ENCODE assay signal across 1 cellular context in the genomic region with DNA sequence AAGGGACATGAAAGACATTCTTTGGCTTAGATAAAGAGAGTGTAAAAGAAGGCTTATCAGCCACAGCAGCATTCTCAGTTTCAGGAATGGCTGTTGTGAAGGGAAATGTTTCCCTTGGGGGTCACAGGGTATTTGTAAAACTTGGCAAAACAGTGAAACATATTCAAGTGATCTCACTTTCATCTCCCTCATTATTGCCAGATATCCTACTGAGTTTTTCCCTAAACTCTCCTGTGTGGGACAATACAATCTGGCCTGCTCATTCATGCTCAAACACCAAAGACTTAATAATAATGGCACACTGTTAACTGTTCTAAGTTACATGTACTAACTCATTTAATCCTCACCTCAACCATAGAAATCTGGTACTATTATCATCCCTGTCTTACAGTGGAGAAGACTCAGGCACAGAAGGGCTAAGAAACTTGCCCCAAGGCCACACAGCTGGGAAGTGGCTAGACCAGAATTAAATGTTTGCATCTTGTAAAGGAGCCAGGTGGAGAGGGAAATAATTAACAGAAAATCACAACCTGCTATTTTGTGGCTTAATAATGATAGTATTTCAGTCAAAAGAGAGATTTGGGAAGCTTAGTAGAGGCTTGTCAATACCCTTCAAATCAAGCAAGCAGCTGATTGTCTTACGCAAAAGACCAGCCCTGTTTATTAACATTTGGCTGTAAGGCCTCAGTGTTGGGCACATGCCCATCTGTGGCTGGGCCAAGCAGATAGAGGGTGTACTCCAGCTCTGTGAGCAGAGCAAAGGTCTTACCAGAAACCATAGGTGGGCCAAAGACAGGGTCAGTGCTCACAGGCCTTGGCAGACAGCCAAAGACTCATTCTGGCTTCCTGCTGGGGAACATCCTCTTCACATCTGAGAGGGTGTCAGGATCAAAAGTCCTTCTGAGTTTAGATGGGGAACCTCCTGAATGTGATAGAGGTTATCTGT.
TF ChIP-seq lines count a peak whose summit lies in the region.

No MANE protein-coding gene starts in this region.

TF ChIP-seq in HepG2, 621 proteins besides CTCF, POLR2A, EP300 and RAD21 (continued from another document and continues in another):
- TF ChIP-seq, protein P1, sequence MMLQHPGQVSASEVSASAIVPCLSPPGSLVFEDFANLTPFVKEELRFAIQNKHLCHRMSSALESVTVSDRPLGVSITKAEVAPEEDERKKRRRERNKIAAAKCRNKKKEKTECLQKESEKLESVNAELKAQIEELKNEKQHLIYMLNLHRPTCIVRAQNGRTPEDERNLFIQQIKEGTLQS (CRISPR knock-in tag; IDR thresholded peaks at IDR 0.05) = no peak
- TF ChIP-seq ZNF441 (CRISPR knock-in tag; IDR thresholded peaks at IDR 0.05; ENCODE audit: borderline replicate concordance) (no peak), KDM3A (CRISPR knock-in tag; IDR thresholded peaks at IDR 0.05; ENCODE audit: low read depth) (no peak), BCL6 (CRISPR knock-in tag; IDR thresholded peaks at IDR 0.05) (no peak), ONECUT2 (CRISPR knock-in tag; IDR thresholded peaks at IDR 0.05) (no peak), ZNF547 (CRISPR knock-in tag; IDR thresholded peaks at IDR 0.05) (no peak), ATF1 (CRISPR knock-in tag; IDR thresholded peaks at IDR 0.05) (no peak), ZFP36 (IDR thresholded peaks at IDR 0.05; ENCODE audit: borderline replicate concordance, low read depth, low read length, partially characterized antibody) (no peak), ZKSCAN5 (CRISPR knock-in tag; IDR thresholded peaks at IDR 0.05) (no peak), ZNF235 (CRISPR knock-in tag; IDR thresholded peaks at IDR 0.05; ENCODE audit: borderline replicate concordance) (no peak), ZNF703 (CRISPR knock-in tag; IDR thresholded peaks at IDR 0.05; ENCODE audit: borderline replicate concordance) (no peak), ZBTB7B (CRISPR knock-in tag; IDR thresholded peaks at IDR 0.05) (0 out of 2 replicates have a peak, but pooled peaks have one; percentile 49), ZFP36L2 (CRISPR knock-in tag; IDR thresholded peaks at IDR 0.05) (no peak), TEAD3 (CRISPR knock-in tag; optimal IDR thresholded peaks at IDR 0.05; ENCODE audit: borderline replicate concordance) (peak; percentile 39), TCF12 (IDR thresholded peaks at IDR 0.05) (no peak), TCF12 (CRISPR knock-in tag; IDR thresholded peaks at IDR 0.05) (no peak), ZNF788 (CRISPR knock-in tag; IDR thresholded peaks at IDR 0.05; ENCODE audit: borderline replicate concordance) (peak; percentile 25; the same call in 1 of the 2 replicates), ZNF282 (IDR thresholded peaks at IDR 0.05; ENCODE audit: partially characterized antibody) (no peak), ZNF205 (CRISPR knock-in tag; IDR thresholded peaks at IDR 0.05) (0 out of 2 replicates have a peak, but pooled peaks have one; percentile 39), HNF4G (IDR thresholded peaks at IDR 0.05; ENCODE audit: borderline replicate concordance, low read depth, low read length) (peak; percentile 48; the same call in 1 of the 2 replicates), HNF4G (CRISPR knock-in tag; IDR thresholded peaks at IDR 0.05; ENCODE audit: borderline replicate concordance, low read depth) (no peak), NCOA1 (CRISPR knock-in tag; IDR thresholded peaks at IDR 0.05) (no peak), KDM6A (CRISPR knock-in tag; IDR thresholded peaks at IDR 0.05; ENCODE audit: low read depth) (0 out of 2 replicates have a peak, but pooled peaks have one; percentile 11), REL (CRISPR knock-in tag; conservative IDR thresholded peaks at IDR 0.05) (no peak), ZMYM3 (CRISPR knock-in tag; IDR thresholded peaks at IDR 0.05) (0 out of 2 replicates have a peak, but pooled peaks have one; percentile 13)
- TF ChIP-seq, protein P2, sequence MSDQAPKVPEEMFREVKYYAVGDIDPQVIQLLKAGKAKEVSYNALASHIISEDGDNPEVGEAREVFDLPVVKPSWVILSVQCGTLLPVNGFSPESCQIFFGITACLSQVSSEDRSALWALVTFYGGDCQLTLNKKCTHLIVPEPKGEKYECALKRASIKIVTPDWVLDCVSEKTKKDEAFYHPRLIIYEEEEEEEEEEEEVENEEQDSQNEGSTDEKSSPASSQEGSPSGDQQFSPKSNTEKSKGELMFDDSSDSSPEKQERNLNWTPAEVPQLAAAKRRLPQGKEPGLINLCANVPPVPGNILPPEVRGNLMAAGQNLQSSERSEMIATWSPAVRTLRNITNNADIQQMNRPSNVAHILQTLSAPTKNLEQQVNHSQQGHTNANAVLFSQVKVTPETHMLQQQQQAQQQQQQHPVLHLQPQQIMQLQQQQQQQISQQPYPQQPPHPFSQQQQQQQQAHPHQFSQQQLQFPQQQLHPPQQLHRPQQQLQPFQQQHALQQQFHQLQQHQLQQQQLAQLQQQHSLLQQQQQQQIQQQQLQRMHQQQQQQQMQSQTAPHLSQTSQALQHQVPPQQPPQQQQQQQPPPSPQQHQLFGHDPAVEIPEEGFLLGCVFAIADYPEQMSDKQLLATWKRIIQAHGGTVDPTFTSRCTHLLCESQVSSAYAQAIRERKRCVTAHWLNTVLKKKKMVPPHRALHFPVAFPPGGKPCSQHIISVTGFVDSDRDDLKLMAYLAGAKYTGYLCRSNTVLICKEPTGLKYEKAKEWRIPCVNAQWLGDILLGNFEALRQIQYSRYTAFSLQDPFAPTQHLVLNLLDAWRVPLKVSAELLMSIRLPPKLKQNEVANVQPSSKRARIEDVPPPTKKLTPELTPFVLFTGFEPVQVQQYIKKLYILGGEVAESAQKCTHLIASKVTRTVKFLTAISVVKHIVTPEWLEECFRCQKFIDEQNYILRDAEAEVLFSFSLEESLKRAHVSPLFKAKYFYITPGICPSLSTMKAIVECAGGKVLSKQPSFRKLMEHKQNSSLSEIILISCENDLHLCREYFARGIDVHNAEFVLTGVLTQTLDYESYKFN (CRISPR knock-in tag; conservative IDR thresholded peaks at IDR 0.05) = peak; percentile 67
- TF ChIP-seq, protein P3, sequence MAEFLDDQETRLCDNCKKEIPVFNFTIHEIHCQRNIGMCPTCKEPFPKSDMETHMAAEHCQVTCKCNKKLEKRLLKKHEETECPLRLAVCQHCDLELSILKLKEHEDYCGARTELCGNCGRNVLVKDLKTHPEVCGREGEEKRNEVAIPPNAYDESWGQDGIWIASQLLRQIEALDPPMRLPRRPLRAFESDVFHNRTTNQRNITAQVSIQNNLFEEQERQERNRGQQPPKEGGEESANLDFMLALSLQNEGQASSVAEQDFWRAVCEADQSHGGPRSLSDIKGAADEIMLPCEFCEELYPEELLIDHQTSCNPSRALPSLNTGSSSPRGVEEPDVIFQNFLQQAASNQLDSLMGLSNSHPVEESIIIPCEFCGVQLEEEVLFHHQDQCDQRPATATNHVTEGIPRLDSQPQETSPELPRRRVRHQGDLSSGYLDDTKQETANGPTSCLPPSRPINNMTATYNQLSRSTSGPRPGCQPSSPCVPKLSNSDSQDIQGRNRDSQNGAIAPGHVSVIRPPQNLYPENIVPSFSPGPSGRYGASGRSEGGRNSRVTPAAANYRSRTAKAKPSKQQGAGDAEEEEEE (CRISPR knock-in tag; IDR thresholded peaks at IDR 0.05; ENCODE audit: borderline replicate concordance) = no peak
- TF ChIP-seq, protein P4, sequence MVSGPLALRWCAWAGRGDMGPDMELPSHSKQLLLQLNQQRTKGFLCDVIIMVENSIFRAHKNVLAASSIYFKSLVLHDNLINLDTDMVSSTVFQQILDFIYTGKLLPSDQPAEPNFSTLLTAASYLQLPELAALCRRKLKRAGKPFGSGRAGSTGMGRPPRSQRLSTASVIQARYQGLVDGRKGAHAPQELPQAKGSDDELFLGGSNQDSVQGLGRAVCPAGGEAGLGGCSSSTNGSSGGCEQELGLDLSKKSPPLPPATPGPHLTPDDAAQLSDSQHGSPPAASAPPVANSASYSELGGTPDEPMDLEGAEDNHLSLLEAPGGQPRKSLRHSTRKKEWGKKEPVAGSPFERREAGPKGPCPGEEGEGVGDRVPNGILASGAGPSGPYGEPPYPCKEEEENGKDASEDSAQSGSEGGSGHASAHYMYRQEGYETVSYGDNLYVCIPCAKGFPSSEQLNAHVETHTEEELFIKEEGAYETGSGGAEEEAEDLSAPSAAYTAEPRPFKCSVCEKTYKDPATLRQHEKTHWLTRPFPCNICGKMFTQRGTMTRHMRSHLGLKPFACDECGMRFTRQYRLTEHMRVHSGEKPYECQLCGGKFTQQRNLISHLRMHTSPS (CRISPR knock-in tag; IDR thresholded peaks at IDR 0.05; ENCODE audit: low read depth) = 0 out of 2 replicates have a peak, but pooled peaks have one; percentile 38
- TF ChIP-seq, protein P5, sequence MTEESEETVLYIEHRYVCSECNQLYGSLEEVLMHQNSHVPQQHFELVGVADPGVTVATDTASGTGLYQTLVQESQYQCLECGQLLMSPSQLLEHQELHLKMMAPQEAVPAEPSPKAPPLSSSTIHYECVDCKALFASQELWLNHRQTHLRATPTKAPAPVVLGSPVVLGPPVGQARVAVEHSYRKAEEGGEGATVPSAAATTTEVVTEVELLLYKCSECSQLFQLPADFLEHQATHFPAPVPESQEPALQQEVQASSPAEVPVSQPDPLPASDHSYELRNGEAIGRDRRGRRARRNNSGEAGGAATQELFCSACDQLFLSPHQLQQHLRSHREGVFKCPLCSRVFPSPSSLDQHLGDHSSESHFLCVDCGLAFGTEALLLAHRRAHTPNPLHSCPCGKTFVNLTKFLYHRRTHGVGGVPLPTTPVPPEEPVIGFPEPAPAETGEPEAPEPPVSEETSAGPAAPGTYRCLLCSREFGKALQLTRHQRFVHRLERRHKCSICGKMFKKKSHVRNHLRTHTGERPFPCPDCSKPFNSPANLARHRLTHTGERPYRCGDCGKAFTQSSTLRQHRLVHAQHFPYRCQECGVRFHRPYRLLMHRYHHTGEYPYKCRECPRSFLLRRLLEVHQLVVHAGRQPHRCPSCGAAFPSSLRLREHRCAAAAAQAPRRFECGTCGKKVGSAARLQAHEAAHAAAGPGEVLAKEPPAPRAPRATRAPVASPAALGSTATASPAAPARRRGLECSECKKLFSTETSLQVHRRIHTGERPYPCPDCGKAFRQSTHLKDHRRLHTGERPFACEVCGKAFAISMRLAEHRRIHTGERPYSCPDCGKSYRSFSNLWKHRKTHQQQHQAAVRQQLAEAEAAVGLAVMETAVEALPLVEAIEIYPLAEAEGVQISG (CRISPR knock-in tag; IDR thresholded peaks at IDR 0.05) = peak; percentile 34; the same call in 1 of the 2 replicates
- TF ChIP-seq, protein P6, sequence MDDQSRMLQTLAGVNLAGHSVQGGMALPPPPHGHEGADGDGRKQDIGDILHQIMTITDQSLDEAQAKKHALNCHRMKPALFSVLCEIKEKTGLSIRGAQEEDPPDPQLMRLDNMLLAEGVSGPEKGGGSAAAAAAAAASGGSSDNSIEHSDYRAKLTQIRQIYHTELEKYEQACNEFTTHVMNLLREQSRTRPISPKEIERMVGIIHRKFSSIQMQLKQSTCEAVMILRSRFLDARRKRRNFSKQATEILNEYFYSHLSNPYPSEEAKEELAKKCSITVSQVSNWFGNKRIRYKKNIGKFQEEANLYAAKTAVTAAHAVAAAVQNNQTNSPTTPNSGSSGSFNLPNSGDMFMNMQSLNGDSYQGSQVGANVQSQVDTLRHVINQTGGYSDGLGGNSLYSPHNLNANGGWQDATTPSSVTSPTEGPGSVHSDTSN (CRISPR knock-in tag; IDR thresholded peaks at IDR 0.05; ENCODE audit: borderline replicate concordance) = no peak
- TF ChIP-seq, protein P7, sequence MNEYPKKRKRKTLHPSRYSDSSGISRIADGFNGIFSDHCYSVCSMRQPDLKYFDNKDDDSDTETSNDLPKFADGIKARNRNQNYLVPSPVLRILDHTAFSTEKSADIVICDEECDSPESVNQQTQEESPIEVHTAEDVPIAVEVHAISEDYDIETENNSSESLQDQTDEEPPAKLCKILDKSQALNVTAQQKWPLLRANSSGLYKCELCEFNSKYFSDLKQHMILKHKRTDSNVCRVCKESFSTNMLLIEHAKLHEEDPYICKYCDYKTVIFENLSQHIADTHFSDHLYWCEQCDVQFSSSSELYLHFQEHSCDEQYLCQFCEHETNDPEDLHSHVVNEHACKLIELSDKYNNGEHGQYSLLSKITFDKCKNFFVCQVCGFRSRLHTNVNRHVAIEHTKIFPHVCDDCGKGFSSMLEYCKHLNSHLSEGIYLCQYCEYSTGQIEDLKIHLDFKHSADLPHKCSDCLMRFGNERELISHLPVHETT (CRISPR knock-in tag; conservative IDR thresholded peaks at IDR 0.05) = no peak
- TF ChIP-seq, protein P8, sequence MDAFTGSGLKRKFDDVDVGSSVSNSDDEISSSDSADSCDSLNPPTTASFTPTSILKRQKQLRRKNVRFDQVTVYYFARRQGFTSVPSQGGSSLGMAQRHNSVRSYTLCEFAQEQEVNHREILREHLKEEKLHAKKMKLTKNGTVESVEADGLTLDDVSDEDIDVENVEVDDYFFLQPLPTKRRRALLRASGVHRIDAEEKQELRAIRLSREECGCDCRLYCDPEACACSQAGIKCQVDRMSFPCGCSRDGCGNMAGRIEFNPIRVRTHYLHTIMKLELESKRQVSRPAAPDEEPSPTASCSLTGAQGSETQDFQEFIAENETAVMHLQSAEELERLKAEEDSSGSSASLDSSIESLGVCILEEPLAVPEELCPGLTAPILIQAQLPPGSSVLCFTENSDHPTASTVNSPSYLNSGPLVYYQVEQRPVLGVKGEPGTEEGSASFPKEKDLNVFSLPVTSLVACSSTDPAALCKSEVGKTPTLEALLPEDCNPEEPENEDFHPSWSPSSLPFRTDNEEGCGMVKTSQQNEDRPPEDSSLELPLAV (CRISPR knock-in tag; conservative IDR thresholded peaks at IDR 0.05; ENCODE audit: low read depth) = no peak
- TF ChIP-seq, protein P9, sequence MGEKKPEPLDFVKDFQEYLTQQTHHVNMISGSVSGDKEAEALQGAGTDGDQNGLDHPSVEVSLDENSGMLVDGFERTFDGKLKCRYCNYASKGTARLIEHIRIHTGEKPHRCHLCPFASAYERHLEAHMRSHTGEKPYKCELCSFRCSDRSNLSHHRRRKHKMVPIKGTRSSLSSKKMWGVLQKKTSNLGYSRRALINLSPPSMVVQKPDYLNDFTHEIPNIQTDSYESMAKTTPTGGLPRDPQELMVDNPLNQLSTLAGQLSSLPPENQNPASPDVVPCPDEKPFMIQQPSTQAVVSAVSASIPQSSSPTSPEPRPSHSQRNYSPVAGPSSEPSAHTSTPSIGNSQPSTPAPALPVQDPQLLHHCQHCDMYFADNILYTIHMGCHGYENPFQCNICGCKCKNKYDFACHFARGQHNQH (CRISPR knock-in tag; IDR thresholded peaks at IDR 0.05) = peak; percentile 61; the same call in 1 of the 2 replicates
- TF ChIP-seq, protein P10, sequence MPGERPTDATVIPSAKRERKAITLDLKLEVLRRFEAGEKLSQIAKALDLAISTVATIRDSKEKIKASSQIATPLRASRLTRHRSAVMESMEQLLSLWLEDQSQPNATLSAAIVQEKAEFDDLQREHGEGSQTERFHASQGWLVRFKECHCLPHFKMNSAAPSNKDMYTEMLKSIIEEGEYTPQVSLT (CRISPR knock-in tag; IDR thresholded peaks at IDR 0.05; ENCODE audit: borderline replicate concordance, low read depth) = no peak
